In genomic region chr1:183310753-183311465, GRCh38 we compare ENCODE assay signal across 11 cellular contexts.
DNase-seq lines count a peak whose midpoint lies in the region; ATAC-seq lines count a peak whose summit lies in the region.
"Had no signal": no experiment of that assay in that cellular context is flagged by ENCODE, and none has a peak within 500 bp of the region (broad histone marks: within the 10 kb centered on the region; RNA-seq: fewer than 3 reads in every experiment).

No MANE protein-coding gene starts in this region.

- H3K4me3 Mint-ChIP-seq in activated CD4-positive, alpha-beta T cell treated with anti-CD3 and anti-CD28 coated beads, Interleukin-2, amount 10 ng/mL, durations not matched to agents 24 days and 14 days = no peak overlapping the region
- H3K4me3 Mint-ChIP-seq in activated naive CD8-positive, alpha-beta T cell treated with anti-CD3 and anti-CD28 coated beads, Interleukin-2, amount 50 U/mL, for 24 hours = no peak overlapping the region

- intact Hi-C loops in activated CD4-positive, alpha-beta T cell treated with anti-CD3 and anti-CD28 coated beads, Interleukin-2, amount 10 ng/mL, durations not matched to agents 24 days and 14 days (cut with micrococcal nuclease) = no loop called here

- no peaks in the 10 kb centered on the region for H3K9me3 Mint-ChIP-seq in activated CD4-positive, alpha-beta T cell treated with anti-CD3 and anti-CD28 coated beads, Interleukin-2, amount 10 ng/mL, durations not matched to agents 24 days and 14 days
- no peaks in the 10 kb centered on the region for H3K9me3 Mint-ChIP-seq in activated naive CD8-positive, alpha-beta T cell treated with anti-CD3 and anti-CD28 coated beads, Interleukin-2, amount 50 U/mL, for 24 hours

- H3K27ac Mint-ChIP-seq in activated CD4-positive, alpha-beta T cell treated with anti-CD3 and anti-CD28 coated beads, Interleukin-2, amount 10 ng/mL, durations not matched to agents 24 days and 14 days = peak overlapping the region; percentile 9
- H3K27ac Mint-ChIP-seq in activated naive CD8-positive, alpha-beta T cell treated with anti-CD3 and anti-CD28 coated beads, Interleukin-2, amount 50 U/mL, for 24 hours = peak overlapping the region; percentile 88

- peaks cover 6% of the 10 kb centered on the region for H3K4me1 Mint-ChIP-seq in activated CD4-positive, alpha-beta T cell treated with anti-CD3 and anti-CD28 coated beads, Interleukin-2, amount 10 ng/mL, durations not matched to agents 24 days and 14 days
- peaks cover 23% of the 10 kb centered on the region for H3K4me1 Mint-ChIP-seq in activated naive CD8-positive, alpha-beta T cell treated with anti-CD3 and anti-CD28 coated beads, Interleukin-2, amount 50 U/mL, for 24 hours

- DNase-seq in activated CD4-positive, alpha-beta T cell treated with anti-CD3 and anti-CD28 coated beads, Interleukin-2, amount 10 ng/mL, durations not matched to agents 24 days and 14 days = no peak
- DNase-seq in activated CD4-positive, alpha-beta T cell treated with anti-CD3 and anti-CD28 coated beads for 4 hours = no peak
- peak; percentile 52 for DNase-seq in activated naive CD8-positive, alpha-beta T cell treated with anti-CD3 and anti-CD28 coated beads, Interleukin-2, amount 50 U/mL, for 24 hours
- DNase-seq in left kidney (ENCODE audit: low read depth, low spot score) (peak; percentile 46), nucleus accumbens (lab: John Stamatoyannopoulos, UW) (no peak)
- peak; percentile 56 for DNase-seq in stimulated activated naive CD8-positive, alpha-beta T cell treated with anti-CD3 and anti-CD28 coated beads, Interleukin-15, Interleukin-2, amounts not matched to agents 100 U/mL and 50 U/mL, for 24 hours
- DNase-seq: foreskin keratinocyte, NCI-H1930 had no signal

- ATAC-seq in activated naive CD8-positive, alpha-beta T cell treated with anti-CD3 and anti-CD28 coated beads, Interleukin-2, amount 50 U/mL, for 24 hours = peak; percentile 93
- peak; percentile 89 for ATAC-seq in stimulated activated naive CD8-positive, alpha-beta T cell treated with anti-CD3 and anti-CD28 coated beads, Interleukin-15, Interleukin-2, amounts not matched to agents 100 U/mL and 50 U/mL, for 24 hours
- ATAC-seq in GM19452 (IDR thresholded peaks at IDR 0.05; ENCODE audit: unreplicated experiment) = no peak
- no peak for ATAC-seq in GM21529 (IDR thresholded peaks at IDR 0.05; ENCODE audit: unreplicated experiment)
- ATAC-seq: foreskin keratinocyte, Panc1 had no signal

- no peaks in the 10 kb centered on the region for H3K36me3 Mint-ChIP-seq in activated CD4-positive, alpha-beta T cell treated with anti-CD3 and anti-CD28 coated beads, Interleukin-2, amount 10 ng/mL, durations not matched to agents 24 days and 14 days (ENCODE audit: low read depth)
- H3K36me3 Mint-ChIP-seq in activated naive CD8-positive, alpha-beta T cell treated with anti-CD3 and anti-CD28 coated beads, Interleukin-2, amount 50 U/mL, for 24 hours (ENCODE audit: low read depth) = no peaks in the 10 kb centered on the region

- H3K27me3 Mint-ChIP-seq in activated CD4-positive, alpha-beta T cell treated with anti-CD3 and anti-CD28 coated beads, Interleukin-2, amount 10 ng/mL, durations not matched to agents 24 days and 14 days = peaks cover 2% of the 10 kb centered on the region
- H3K27me3 Mint-ChIP-seq in activated naive CD8-positive, alpha-beta T cell treated with anti-CD3 and anti-CD28 coated beads, Interleukin-2, amount 50 U/mL, for 24 hours = peaks cover 9% of the 10 kb centered on the region

Comparison
In these comparisons a context has a peak if more than half of its experiments do, and no peak if none do; other contexts are left out.
1. DNase-seq: peak in activated naive CD8-positive, alpha-beta T cell treated with anti-CD3 and anti-CD28 coated beads, Interleukin-2, amount 50 U/mL, for 24 hours (single experiment), left kidney (single experiment) and stimulated activated naive CD8-positive, alpha-beta T cell treated with anti-CD3 and anti-CD28 coated beads, Interleukin-15, Interleukin-2, amounts not matched to agents 100 U/mL and 50 U/mL, for 24 hours (single experiment); none in activated CD4-positive, alpha-beta T cell treated with anti-CD3 and anti-CD28 coated beads, Interleukin-2, amount 10 ng/mL, durations not matched to agents 24 days and 14 days (single experiment), activated CD4-positive, alpha-beta T cell treated with anti-CD3 and anti-CD28 coated beads for 4 hours (0 of 2) and nucleus accumbens (0 of 56).
2. ATAC-seq: peak in activated naive CD8-positive, alpha-beta T cell treated with anti-CD3 and anti-CD28 coated beads, Interleukin-2, amount 50 U/mL, for 24 hours (single experiment) and stimulated activated naive CD8-positive, alpha-beta T cell treated with anti-CD3 and anti-CD28 coated beads, Interleukin-15, Interleukin-2, amounts not matched to agents 100 U/mL and 50 U/mL, for 24 hours (single experiment); none in GM19452 (single experiment) and GM21529 (single experiment).